12 cellular contexts compared by ENCODE assay signal in the genomic region with DNA sequence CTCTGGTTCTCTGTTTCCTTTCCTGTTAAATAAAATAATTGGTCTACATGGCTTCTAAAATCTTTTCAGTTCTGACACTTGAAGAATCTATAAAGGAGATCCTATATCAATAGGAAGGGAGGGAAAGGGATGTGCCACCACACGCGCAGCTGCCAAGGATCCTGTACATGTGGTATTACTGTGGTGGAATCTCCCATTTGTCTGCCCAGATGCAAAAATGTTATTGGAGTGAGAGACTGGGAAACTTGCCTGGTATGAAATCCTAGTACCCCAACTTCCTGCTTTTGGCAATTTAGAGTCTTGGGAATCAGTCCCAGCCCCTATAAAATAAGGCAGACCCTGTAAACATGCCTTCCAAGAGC.
DNase-seq lines count a peak whose midpoint lies in the region; ATAC-seq and TF ChIP-seq lines count a peak whose summit lies in the region.
"Had no signal": no experiment of that assay in that cellular context is flagged by ENCODE, and none has a peak within 500 bp of the region (broad histone marks: within the 10 kb centered on the region; RNA-seq: fewer than 3 reads in every experiment).

No MANE protein-coding gene starts in this region.

- peaks cover 17% of the 10 kb centered on the region for H3K4me1 ChIP-seq in mesenchymal stem cell (ENCODE audit: control insufficient read depth, insufficient read depth, low read depth, low read length)
- H3K4me1 ChIP-seq in thoracic aorta (ENCODE audit: control insufficient read depth in 1 of 2, low read depth in 2 of 2): peaks cover 38 to 46% of the 10 kb centered on the region in 2 donors

- no peak overlapping the region for H4K91ac ChIP-seq in mesenchymal stem cell (ENCODE audit: low read length)

- no peak overlapping the region for H2AFZ ChIP-seq in mesenchymal stem cell (ENCODE audit: low read depth, low read length)

- intact Hi-C loops in activated CD4-positive, alpha-beta memory T cell treated with anti-CD3 and anti-CD28 coated beads for 36 hours (cut with micrococcal nuclease): no loop called here
- intact Hi-C loops in posterior cingulate gyrus (cut with DNase I): no loop called here

- in situ Hi-C loops in astrocyte of the spinal cord (cut with HindIII; ENCODE audit: low sequenced_read_pairs): no loop called here

- H3K4me1 Mint-ChIP-seq in activated CD4-positive, alpha-beta memory T cell treated with anti-CD3 and anti-CD28 coated beads, Interleukin-2, amount 10 ng/mL, durations not matched to agents 7 days and 5 days: peaks cover 43% of the 10 kb centered on the region
- H3K4me1 Mint-ChIP-seq in activated CD4-positive, alpha-beta memory T cell treated with anti-CD3 and anti-CD28 coated beads for 36 hours (ENCODE audit: low read depth): peaks cover 14% of the 10 kb centered on the region
- H3K4me1 Mint-ChIP-seq in progenitor cell of endocrine pancreas (ENCODE audit: low read depth): peaks cover 3% of the 10 kb centered on the region

- ATAC-seq in thoracic aorta (ENCODE audit: insufficient number of reproducible peaks, low FRiP score, low read depth): no peak

- TF ChIP-seq CTCF in astrocyte of the spinal cord (IDR thresholded peaks at IDR 0.05; ENCODE audit: low read depth, low read length): no peak
- TF ChIP-seq CTCF in thoracic aorta (IDR thresholded peaks at IDR 0.05): no peak
- TF ChIP-seq CTCF in progenitor cell of endocrine pancreas (IDR thresholded peaks at IDR 0.05; ENCODE audit: unreplicated experiment): no peak

- no peaks in the 10 kb centered on the region for H3K27me3 Mint-ChIP-seq in activated CD4-positive, alpha-beta memory T cell treated with anti-CD3 and anti-CD28 coated beads, Interleukin-2, amount 10 ng/mL, durations not matched to agents 7 days and 5 days
- H3K27me3 Mint-ChIP-seq in activated CD4-positive, alpha-beta memory T cell treated with anti-CD3 and anti-CD28 coated beads for 36 hours: no peaks in the 10 kb centered on the region
- H3K27me3 Mint-ChIP-seq in progenitor cell of endocrine pancreas: no peaks in the 10 kb centered on the region

- no peak overlapping the region for H2BK12ac ChIP-seq in mesenchymal stem cell (ENCODE audit: low read length in 2 of 2)

- H2BK120ac ChIP-seq in mesenchymal stem cell (ENCODE audit: low read depth, low read length): no peak overlapping the region

- peaks cover 2% of the 10 kb centered on the region for H3K79me1 ChIP-seq in mesenchymal stem cell (replicated peaks; ENCODE audit: low read length, poor library complexity, severe bottlenecking)

- no peaks in the 10 kb centered on the region for H3K27me3 ChIP-seq in mesenchymal stem cell (ENCODE audit: control insufficient read depth in 1 of 2, insufficient read depth in 1 of 2, low read length in 2 of 2)
- H3K27me3 ChIP-seq in thoracic aorta (replicated peaks; ENCODE audit: insufficient read depth): no peaks in the 10 kb centered on the region

- H3K23ac ChIP-seq in mesenchymal stem cell (ENCODE audit: low read length in 2 of 2): no peak overlapping the region

- no peak overlapping the region for H3K4me3 Mint-ChIP-seq in activated CD4-positive, alpha-beta memory T cell treated with anti-CD3 and anti-CD28 coated beads, Interleukin-2, amount 10 ng/mL, durations not matched to agents 7 days and 5 days
- no peak overlapping the region for H3K4me3 Mint-ChIP-seq in activated CD4-positive, alpha-beta memory T cell treated with anti-CD3 and anti-CD28 coated beads for 36 hours
- H3K4me3 Mint-ChIP-seq in progenitor cell of endocrine pancreas (ENCODE audit: low read depth): no peak overlapping the region
- H3K4me3 Mint-ChIP-seq: H9 had no signal

- no peaks in the 10 kb centered on the region for H3K9me3 ChIP-seq in mesenchymal stem cell (ENCODE audit: control insufficient read depth, low read length)
- H3K9me3 ChIP-seq in thoracic aorta: no peaks in the 10 kb centered on the region

- H3K4me3 ChIP-seq in astrocyte of the spinal cord (ENCODE audit: low read depth, low read length) (no peak overlapping the region), mesenchymal stem cell (ENCODE audit: insufficient read depth in 1 of 2, low read depth in 1 of 2, low read length in 2 of 2) (no peak overlapping the region), thoracic aorta (no peak overlapping the region)

- peak overlapping the region; percentile 8 for H2BK5ac ChIP-seq in mesenchymal stem cell (ENCODE audit: low read depth, low read length, poor library complexity, severe bottlenecking)

- POLR2A ChIA-PET in activated CD4-positive, alpha-beta memory T cell treated with anti-CD3 and anti-CD28 coated beads, Interleukin-2, amount 10 ng/mL, durations not matched to agents 7 days and 5 days (lab: Charles Lee): interaction anchor here (1.4 to 2.1 kb wide), 4 partner anchors 9 to 82 kb away, joined by 4 to 12 read pairs (median 6); a partner anchor contains a TSS
- POLR2A ChIA-PET in activated CD4-positive, alpha-beta memory T cell treated with anti-CD3 and anti-CD28 coated beads for 36 hours (lab: Charles Lee): interaction anchor here (0.6 kb wide), 1 partner anchor 75 kb away, joined by 3 read pairs; no protein-coding TSS in a partner anchor

- H3K18ac ChIP-seq in mesenchymal stem cell (ENCODE audit: low read depth in 1 of 2, low read length in 2 of 2): no peak overlapping the region

- H2BK15ac ChIP-seq in mesenchymal stem cell (ENCODE audit: low read depth, poor library complexity, severe bottlenecking): no peak overlapping the region

- peak overlapping the region in 1 of 2 experiments; percentile 17 for H3K4ac ChIP-seq in mesenchymal stem cell (ENCODE audit: low read depth in 1 of 2, low read length in 2 of 2)

- H4K8ac ChIP-seq in mesenchymal stem cell (ENCODE audit: low read length): no peak overlapping the region

- peak overlapping the region; percentile 59 for H3K27ac Mint-ChIP-seq in activated CD4-positive, alpha-beta memory T cell treated with anti-CD3 and anti-CD28 coated beads, Interleukin-2, amount 10 ng/mL, durations not matched to agents 7 days and 5 days
- H3K27ac Mint-ChIP-seq in activated CD4-positive, alpha-beta memory T cell treated with anti-CD3 and anti-CD28 coated beads for 36 hours: no peak overlapping the region
- no peak overlapping the region for H3K27ac Mint-ChIP-seq in progenitor cell of endocrine pancreas
- H3K27ac Mint-ChIP-seq: H9 had no signal

- CTCF ChIA-PET in activated CD4-positive, alpha-beta memory T cell treated with anti-CD3 and anti-CD28 coated beads, Interleukin-2, amount 10 ng/mL, durations not matched to agents 7 days and 5 days (lab: Charles Lee): interaction anchor here (1.4 kb wide), 2 partner anchors 10 to 33 kb away, joined by 4 read pairs; no protein-coding TSS in a partner anchor
- CTCF ChIA-PET in activated CD4-positive, alpha-beta memory T cell treated with anti-CD3 and anti-CD28 coated beads for 36 hours (lab: Charles Lee): no interaction called here

- H3K36me3 ChIP-seq in mesenchymal stem cell (ENCODE audit: control insufficient read depth in 1 of 2, insufficient read depth in 2 of 2, low read depth in 1 of 2, low read length in 2 of 2) (no peaks in the 10 kb centered on the region), thoracic aorta (no peaks in the 10 kb centered on the region)

- H3K9me3 Mint-ChIP-seq in activated CD4-positive, alpha-beta memory T cell treated with anti-CD3 and anti-CD28 coated beads, Interleukin-2, amount 10 ng/mL, durations not matched to agents 7 days and 5 days: no peaks in the 10 kb centered on the region
- no peaks in the 10 kb centered on the region for H3K9me3 Mint-ChIP-seq in activated CD4-positive, alpha-beta memory T cell treated with anti-CD3 and anti-CD28 coated beads for 36 hours
- H3K9me3 Mint-ChIP-seq in progenitor cell of endocrine pancreas (ENCODE audit: low read depth): no peaks in the 10 kb centered on the region
- H3K9me3 Mint-ChIP-seq: H9 had no signal

- 94% methylated on average over 2 of the region's 2 CpGs for WGBS in mesenchymal stem cell

- H3K14ac ChIP-seq in mesenchymal stem cell (ENCODE audit: low read length in 2 of 2): no peak overlapping the region

- H3K36me3 Mint-ChIP-seq in activated CD4-positive, alpha-beta memory T cell treated with anti-CD3 and anti-CD28 coated beads, Interleukin-2, amount 10 ng/mL, durations not matched to agents 7 days and 5 days (ENCODE audit: low read depth): no peaks in the 10 kb centered on the region
- no peaks in the 10 kb centered on the region for H3K36me3 Mint-ChIP-seq in activated CD4-positive, alpha-beta memory T cell treated with anti-CD3 and anti-CD28 coated beads for 36 hours
- no peaks in the 10 kb centered on the region for H3K36me3 Mint-ChIP-seq in progenitor cell of endocrine pancreas (ENCODE audit: insufficient read depth)

- H3K4me2 ChIP-seq in mesenchymal stem cell (ENCODE audit: low read length, poor library complexity, severe bottlenecking): no peak overlapping the region

- DNase-seq in activated CD4-positive, alpha-beta memory T cell treated with anti-CD3 and anti-CD28 coated beads, Interleukin-2, amount 10 ng/mL, durations not matched to agents 7 days and 5 days: no peak
- no peak for DNase-seq in activated CD4-positive, alpha-beta memory T cell treated with anti-CD3 and anti-CD28 coated beads for 36 hours
- DNase-seq in astrocyte of the spinal cord (ENCODE audit: low read depth, low spot score) (peak; percentile 18), mesenchymal stem cell (no peak), thoracic aorta (ENCODE audit: low spot score) (no peak), progenitor cell of endocrine pancreas (ENCODE audit: low spot score, unreplicated experiment) (no peak), posterior cingulate gyrus (no peak), T-helper 2 cell (no peak)
- DNase-seq: amniotic stem cell, H9, NCI-H345 had no signal

- peak overlapping the region; percentile 39 for H2AK5ac ChIP-seq in mesenchymal stem cell (ENCODE audit: low read length, severe bottlenecking)

- no peak overlapping the region for H3K9ac ChIP-seq in mesenchymal stem cell (ENCODE audit: low read length)

- peak overlapping the region; percentile 85 for H3K27ac ChIP-seq in mesenchymal stem cell (ENCODE audit: low read length, poor library complexity, severe bottlenecking)
- H3K27ac ChIP-seq in thoracic aorta: peak overlapping the region; percentile 87 to 88
- H3K27ac ChIP-seq: 22Rv1 had no signal
